16 cellular contexts compared by ENCODE assay signal in genomic region chr1:161066694-161067093, GRCh38. TPM values are rescaled to one million over a fixed set of nuclear protein-coding genes. Genes with fewer than 3 reads are reported as not detected.
DNase-seq lines count a peak whose midpoint lies in the region; ATAC-seq and TF ChIP-seq lines count a peak whose summit lies in the region.
"Had no signal": no experiment of that assay in that cellular context is flagged by ENCODE, and none has a peak within 500 bp of the region (broad histone marks: within the 10 kb centered on the region; RNA-seq: fewer than 3 reads in every experiment).

No MANE protein-coding gene starts in this region.

- H3K9me2 ChIP-seq in SU-DHL-6 (replicated peaks; ENCODE audit: insufficient read depth, low read length) = no peaks in the 10 kb centered on the region

- no peaks in the 10 kb centered on the region for H4K20me1 ChIP-seq in SU-DHL-6 (ENCODE audit: low read depth, low read length)

- no peak for ATAC-seq in activated naive CD8-positive, alpha-beta T cell treated with anti-CD3 and anti-CD28 coated beads, Interleukin-2, amount 10 ng/mL, durations not matched to agents 7 days and 5 days (ENCODE audit: low read depth)
- peak; percentile 57 for ATAC-seq in stimulated activated effector memory CD8-positive, alpha-beta T cell treated with anti-CD3 and anti-CD28 coated beads, Interleukin-12 subunit alpha, Interleukin-12 subunit beta, amount 100 ng/mL, for 72 hours
- ATAC-seq in Right ventricle myocardium inferior (no peak), GM19463 (IDR thresholded peaks at IDR 0.05; ENCODE audit: unreplicated experiment) (no peak)
- ATAC-seq: left lung had no signal

- H3K4me2 ChIP-seq in SU-DHL-6 (ENCODE audit: low read depth, low read length, poor library complexity, severe bottlenecking) = peak overlapping the region; percentile 10

- H3K9me3 Mint-ChIP-seq in activated naive CD8-positive, alpha-beta T cell treated with anti-CD3 and anti-CD28 coated beads, Interleukin-2, amount 10 ng/mL, durations not matched to agents 7 days and 5 days = no peaks in the 10 kb centered on the region
- H3K9me3 Mint-ChIP-seq in stimulated activated effector memory CD8-positive, alpha-beta T cell treated with anti-CD3 and anti-CD28 coated beads, Interleukin-12 subunit alpha, Interleukin-12 subunit beta, amount 100 ng/mL, for 72 hours = no peaks in the 10 kb centered on the region

- H2AFZ ChIP-seq in SU-DHL-6 (ENCODE audit: low read depth, low read length, severe bottlenecking) = no peak overlapping the region

- no peak overlapping the region for H3K9ac ChIP-seq in SU-DHL-6 (ENCODE audit: low read length)

- peak overlapping the region; percentile 100 for H3K4me3 Mint-ChIP-seq in activated naive CD8-positive, alpha-beta T cell treated with anti-CD3 and anti-CD28 coated beads, Interleukin-2, amount 10 ng/mL, durations not matched to agents 7 days and 5 days
- H3K4me3 Mint-ChIP-seq in stimulated activated effector memory CD8-positive, alpha-beta T cell treated with anti-CD3 and anti-CD28 coated beads, Interleukin-12 subunit alpha, Interleukin-12 subunit beta, amount 100 ng/mL, for 72 hours = peak overlapping the region; percentile 82

- H3K36me3 ChIP-seq in SU-DHL-6 (ENCODE audit: low read length) (no peaks in the 10 kb centered on the region), stomach (no peaks in the 10 kb centered on the region)
- H3K36me3 ChIP-seq: cardiac muscle cell had no signal

- POLR2A ChIA-PET in activated naive CD8-positive, alpha-beta T cell treated with anti-CD3 and anti-CD28 coated beads, Interleukin-2, amount 10 ng/mL, durations not matched to agents 7 days and 5 days (lab: Charles Lee) = interaction anchor here (0.7 to 7.7 kb wide), 7 partner anchors 20 to 51 kb away, joined by 3 to 159 read pairs (median 16); partner anchors contain the start of genes F11R, KLHDC9, NIT1 and PFDN2

- H3K4me1 ChIP-seq in stomach = peaks cover 0 to 18% (median 0%) of the 10 kb centered on the region in 4 donors

- peaks cover 50% of the 10 kb centered on the region for H3K36me3 Mint-ChIP-seq in activated naive CD8-positive, alpha-beta T cell treated with anti-CD3 and anti-CD28 coated beads, Interleukin-2, amount 10 ng/mL, durations not matched to agents 7 days and 5 days
- H3K36me3 Mint-ChIP-seq in stimulated activated effector memory CD8-positive, alpha-beta T cell treated with anti-CD3 and anti-CD28 coated beads, Interleukin-12 subunit alpha, Interleukin-12 subunit beta, amount 100 ng/mL, for 72 hours = peaks cover 86% of the 10 kb centered on the region

- no peak for TF ChIP-seq EP300 in stomach (IDR thresholded peaks at IDR 0.05)

- H3F3A ChIP-seq in SU-DHL-6 (ENCODE audit: insufficient read depth) = peaks cover 14% of the 10 kb centered on the region; the same call in 1 of the 2 replicates

- peak overlapping the region; percentile 87 for H3K27ac Mint-ChIP-seq in activated naive CD8-positive, alpha-beta T cell treated with anti-CD3 and anti-CD28 coated beads, Interleukin-2, amount 10 ng/mL, durations not matched to agents 7 days and 5 days
- peak overlapping the region; percentile 95 for H3K27ac Mint-ChIP-seq in stimulated activated effector memory CD8-positive, alpha-beta T cell treated with anti-CD3 and anti-CD28 coated beads, Interleukin-12 subunit alpha, Interleukin-12 subunit beta, amount 100 ng/mL, for 72 hours

- H3K9me3 ChIP-seq in SU-DHL-6 (ENCODE audit: insufficient read depth, low read length) (no peaks in the 10 kb centered on the region), stomach (no peaks in the 10 kb centered on the region)
- H3K9me3 ChIP-seq: left lung had no signal

- H3K27me3 Mint-ChIP-seq in activated naive CD8-positive, alpha-beta T cell treated with anti-CD3 and anti-CD28 coated beads, Interleukin-2, amount 10 ng/mL, durations not matched to agents 7 days and 5 days = no peaks in the 10 kb centered on the region

- peaks cover 56% of the 10 kb centered on the region for H3K79me2 ChIP-seq in SU-DHL-6 (ENCODE audit: insufficient read depth, low read length)

- H3K27ac ChIP-seq in SU-DHL-6 (ENCODE audit: low read depth, low read length) (0 out of 2 replicates have a peak overlapping the region, but pooled peaks have one; percentile 13), stomach (no peak overlapping the region)
- H3K27ac ChIP-seq: cardiac muscle cell had no signal

- intact Hi-C loops in Right ventricle myocardium inferior (cut with DNase I) (no loop called here), stomach (cut with DNase I; ENCODE audit: low total_unique reads) (no loop called here)

- DNase-seq in activated naive CD4-positive, alpha-beta T cell treated with Interleukin-2 at 50 U/mL for 16 hours = peak; percentile 39
- DNase-seq in activated naive CD4-positive, alpha-beta T cell (lab: John Stamatoyannopoulos, UW) = no peak
- DNase-seq in activated naive CD8-positive, alpha-beta T cell treated with anti-CD3 and anti-CD28 coated beads, Interleukin-2, amount 10 ng/mL, durations not matched to agents 7 days and 5 days = no peak
- DNase-seq in stimulated activated effector memory CD8-positive, alpha-beta T cell treated with anti-CD3 and anti-CD28 coated beads, Interleukin-12 subunit alpha, Interleukin-12 subunit beta, amount 100 ng/mL, for 72 hours (ENCODE audit: low spot score in 2 of 2) = no peak
- DNase-seq in Right ventricle myocardium inferior (ENCODE audit: missing footprints) (no peak), stomach (no peak)
- DNase-seq: activated CD4-positive, alpha-beta T cell treated with anti-CD3 and anti-CD28 coated beads for 4 hours; foreskin fibroblast; left lung; NCI-H2081; NCI-H748 treated with DMSO at 0.1 percent for 48 hours had no signal

- WGBS in stomach, 5 donors = 62 to 71% (median 67%) methylated on average over 3 of the region's 3 CpGs

- H3K4me1 Mint-ChIP-seq in activated naive CD8-positive, alpha-beta T cell treated with anti-CD3 and anti-CD28 coated beads, Interleukin-2, amount 10 ng/mL, durations not matched to agents 7 days and 5 days = peaks cover 50% of the 10 kb centered on the region
- H3K4me1 Mint-ChIP-seq in stimulated activated effector memory CD8-positive, alpha-beta T cell treated with anti-CD3 and anti-CD28 coated beads, Interleukin-12 subunit alpha, Interleukin-12 subunit beta, amount 100 ng/mL, for 72 hours = peaks cover 87% of the 10 kb centered on the region

- no peak for TF ChIP-seq CTCF in SU-DHL-6 (IDR thresholded peaks at IDR 0.05; ENCODE audit: insufficient read depth, low read length, poor library complexity, severe bottlenecking)
- no peak for TF ChIP-seq CTCF in stomach (IDR thresholded peaks at IDR 0.05)

- no peak for TF ChIP-seq POLR2A in stomach (IDR thresholded peaks at IDR 0.05)

- H3K4me3 ChIP-seq in SU-DHL-6 (ENCODE audit: insufficient read depth, low read length, poor library complexity, severe bottlenecking) = no peak overlapping the region
- H3K4me3 ChIP-seq in stomach = no peak overlapping the region
- H3K4me3 ChIP-seq: cardiac muscle cell had no signal

- no peaks in the 10 kb centered on the region for H3K27me3 ChIP-seq in SU-DHL-6 (ENCODE audit: low read length)
- H3K27me3 ChIP-seq in stomach = peaks cover 0 to 10% (median 0%) of the 10 kb centered on the region in 3 donors
- H3K27me3 ChIP-seq: cardiac muscle cell, left lung had no signal

RNA-seq across cellular contexts. Expression of gene ARHGAP30, which starts 3.0 kb away (rescaled TPM):
- total RNA-seq in activated naive CD8-positive, alpha-beta T cell treated with anti-CD3 and anti-CD28 coated beads, Interleukin-2, amount 10 ng/mL, durations not matched to agents 7 days and 5 days = 100 to 1,000 TPM; 260 to 273 TPM
- 3.7 TPM for total RNA-seq in Right ventricle myocardium inferior
- total RNA-seq in stomach = 10 to 100 TPM in 3 of 5 donors, 1 to 10 TPM in 2; 2.6 to 28.6 (median 12.9) TPM
- polyA plus RNA-seq in stomach = 1 to 10 TPM; 2.8 to 5.5 (median 4.6) TPM
- total RNA-seq: cardiac muscle cell, pulmonary artery endothelial cell had no signal

RNA-seq across cellular contexts. Expression of gene USF1, which starts 20.9 kb away (rescaled TPM):
- 10 to 100 TPM; 93.0 to 96.3 TPM for total RNA-seq in activated naive CD8-positive, alpha-beta T cell treated with anti-CD3 and anti-CD28 coated beads, Interleukin-2, amount 10 ng/mL, durations not matched to agents 7 days and 5 days
- total RNA-seq in Right ventricle myocardium inferior = 33.7 TPM
- total RNA-seq in stomach = 100 to 1,000 TPM in 1 of 5 donors, 10 to 100 TPM in 3, 1 to 10 TPM in 1; 7.2 to 566 (median 65.2) TPM
- polyA plus RNA-seq in stomach = 10 to 100 TPM; 48.0 to 73.1 (median 55.9) TPM

RNA-seq across cellular contexts. Expression of gene NECTIN4, which starts 22.7 kb away (rescaled TPM):
- total RNA-seq in activated naive CD8-positive, alpha-beta T cell treated with anti-CD3 and anti-CD28 coated beads, Interleukin-2, amount 10 ng/mL, durations not matched to agents 7 days and 5 days = not detected
- total RNA-seq in Right ventricle myocardium inferior (not detected), stomach (10 to 100 TPM in 2 of 5 donors, 1 to 10 TPM in 3; 2.0 to 20.3 (median 7.0) TPM)
- 10 to 100 TPM in 1 of 3 donors, 1 to 10 TPM in 2; 1.7 to 14.2 (median 2.6) TPM for polyA plus RNA-seq in stomach
- total RNA-seq: cardiac muscle cell had no signal
- polyA plus RNA-seq: cardiac muscle cell had no signal

RNA-seq across cellular contexts. Expression of gene TSTD1, which starts 27.9 kb away (rescaled TPM):
- 10 to 100 TPM; 81.7 to 84.9 TPM for total RNA-seq in activated naive CD8-positive, alpha-beta T cell treated with anti-CD3 and anti-CD28 coated beads, Interleukin-2, amount 10 ng/mL, durations not matched to agents 7 days and 5 days
- 10.5 TPM for total RNA-seq in Right ventricle myocardium inferior
- 100 to 1,000 TPM in 1 of 5 donors, 10 to 100 TPM in 3, not detected in 1; 13.2 to 112 (median 42.7) TPM for total RNA-seq in stomach
- polyA plus RNA-seq in stomach = 100 to 1,000 TPM; 117 to 186 (median 158) TPM

RNA-seq across cellular contexts. Expression of gene KLHDC9, which starts 31.5 kb away (rescaled TPM):
- 1 to 10 TPM; 1.2 TPM for total RNA-seq in activated naive CD8-positive, alpha-beta T cell treated with anti-CD3 and anti-CD28 coated beads, Interleukin-2, amount 10 ng/mL, durations not matched to agents 7 days and 5 days
- total RNA-seq in Right ventricle myocardium inferior (6.5 TPM), stomach (10 to 100 TPM in 1 of 5 donors, 1 to 10 TPM in 4; 1.3 to 41.4 (median 2.4) TPM)
- polyA plus RNA-seq in stomach = 1 to 10 TPM; 4.7 to 6.3 (median 5.3) TPM
- total RNA-seq: T-helper 2 cell treated with Interferon-gamma antibody and Interleukin-4, amounts not matched to agents 100 ng/mL and 5 ng/mL, for 36 hours had no signal

Comparison
In these comparisons a context has a peak if more than half of its experiments do, and no peak if none do; other contexts are left out.
1. RNA of gene ARHGAP30, which starts 3.0 kb away (total RNA-seq): 260 to 273 TPM in activated naive CD8-positive, alpha-beta T cell treated with anti-CD3 and anti-CD28 coated beads, Interleukin-2, amount 10 ng/mL, durations not matched to agents 7 days and 5 days; 2.6 to 28.6 TPM in stomach and 3.7 TPM in Right ventricle myocardium inferior (single experiment); every median in the first group is over 4 times any median in the second.